ENCODE assay signal across 15 cellular contexts in the genomic region with DNA sequence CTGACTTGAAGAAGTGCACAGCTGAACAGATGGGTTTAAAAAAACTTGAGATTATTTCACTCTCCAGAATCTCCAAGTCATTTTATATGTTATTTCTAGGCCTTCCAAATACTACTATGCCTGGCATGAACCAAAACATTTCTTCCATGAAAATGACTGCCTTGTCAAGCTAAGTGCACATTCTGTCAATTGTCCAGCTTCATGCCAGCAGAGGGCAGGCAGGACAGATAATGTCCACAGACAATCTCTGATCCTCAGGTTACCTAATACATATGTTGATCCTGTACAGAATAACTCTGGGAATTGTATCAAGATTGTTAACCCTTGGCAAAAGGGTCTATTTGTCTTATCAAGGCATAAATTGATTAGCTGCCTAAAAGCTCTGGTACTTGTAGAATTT.
A peak's percentile ranks its signal among the peaks of the same experiment; 100 is the strongest.
DNase-seq lines count a peak whose midpoint lies in the region; ATAC-seq and TF ChIP-seq lines count a peak whose summit lies in the region.
"Had no signal": no experiment of that assay in that cellular context is flagged by ENCODE, and none has a peak within 500 bp of the region (broad histone marks: within the 10 kb centered on the region; RNA-seq: fewer than 3 reads in every experiment).

No MANE protein-coding gene starts in this region.

- H3K4me3 ChIP-seq in neural progenitor cell: no peak overlapping the region
- H3K4me3 ChIP-seq: heart right ventricle had no signal

- H3K4me1 ChIP-seq in neural progenitor cell: no peaks in the 10 kb centered on the region
- H3K4me1 ChIP-seq: heart right ventricle had no signal

- H3K4me2 ChIP-seq in neural progenitor cell: no peak overlapping the region

- H3K27me3 Mint-ChIP-seq in neural progenitor cell (ENCODE audit: insufficient read depth, low read depth): peaks cover 4% of the 10 kb centered on the region
- H3K27me3 Mint-ChIP-seq in activated naive CD4-positive, alpha-beta T cell treated with anti-CD3 and anti-CD28 coated beads, Interleukin-2, amount 10 ng/mL, durations not matched to agents 7 days and 5 days: no peaks in the 10 kb centered on the region
- H3K27me3 Mint-ChIP-seq: activated B cell treated with CpG ODN at 0.5 μM for 24 hours; CD4-positive, alpha-beta T cell; progenitor cell of endocrine pancreas had no signal

- H3K9me3 Mint-ChIP-seq in neural progenitor cell: peaks cover 5% of the 10 kb centered on the region
- H3K9me3 Mint-ChIP-seq in activated naive CD4-positive, alpha-beta T cell treated with anti-CD3 and anti-CD28 coated beads, Interleukin-2, amount 10 ng/mL, durations not matched to agents 7 days and 5 days: peaks cover 18% of the 10 kb centered on the region

- no peak for ATAC-seq in HG02970 (IDR thresholded peaks at IDR 0.05; ENCODE audit: low FRiP score, unreplicated experiment)
- no peak for ATAC-seq in HG02840 (IDR thresholded peaks at IDR 0.05; ENCODE audit: low FRiP score, unreplicated experiment)
- no peak for ATAC-seq in HG02678 (IDR thresholded peaks at IDR 0.05; ENCODE audit: unreplicated experiment)
- ATAC-seq: heart right ventricle had no signal

- H3K36me3 Mint-ChIP-seq in neural progenitor cell: no peaks in the 10 kb centered on the region
- no peaks in the 10 kb centered on the region for H3K36me3 Mint-ChIP-seq in activated naive CD4-positive, alpha-beta T cell treated with anti-CD3 and anti-CD28 coated beads, Interleukin-2, amount 10 ng/mL, durations not matched to agents 7 days and 5 days

- peak; percentile 28 for TF ChIP-seq CTCF in neural progenitor cell (IDR thresholded peaks at IDR 0.05)

- H3K79me2 ChIP-seq in neural progenitor cell (ENCODE audit: low read depth): no peaks in the 10 kb centered on the region

- H3K27ac ChIP-seq in neural progenitor cell: no peak overlapping the region
- H3K27ac ChIP-seq: heart right ventricle had no signal

- no peak overlapping the region for H3K9ac ChIP-seq in neural progenitor cell

- no peak overlapping the region for H2AFZ ChIP-seq in neural progenitor cell (replicated peaks)

- H3F3A ChIP-seq in neural progenitor cell (ENCODE audit: low read depth): no peaks in the 10 kb centered on the region

- H3K27me3 ChIP-seq in neural progenitor cell: no peaks in the 10 kb centered on the region
- H3K27me3 ChIP-seq: heart right ventricle had no signal

- no peak overlapping the region for H3K27ac Mint-ChIP-seq in neural progenitor cell
- no peak overlapping the region for H3K27ac Mint-ChIP-seq in activated naive CD4-positive, alpha-beta T cell treated with anti-CD3 and anti-CD28 coated beads, Interleukin-2, amount 10 ng/mL, durations not matched to agents 7 days and 5 days
- H3K27ac Mint-ChIP-seq: activated B cell treated with CpG ODN at 0.5 μM for 24 hours; CD4-positive, alpha-beta T cell; progenitor cell of endocrine pancreas had no signal

- no peaks in the 10 kb centered on the region for H3K4me1 Mint-ChIP-seq in neural progenitor cell
- H3K4me1 Mint-ChIP-seq in activated naive CD4-positive, alpha-beta T cell treated with anti-CD3 and anti-CD28 coated beads, Interleukin-2, amount 10 ng/mL, durations not matched to agents 7 days and 5 days: no peaks in the 10 kb centered on the region
- H3K4me1 Mint-ChIP-seq: activated B cell treated with CpG ODN at 0.5 μM for 24 hours had no signal

- CTCF ChIA-PET in activated naive CD4-positive, alpha-beta T cell treated with anti-CD3 and anti-CD28 coated beads, Interleukin-2, amount 10 ng/mL, durations not matched to agents 7 days and 5 days (lab: Charles Lee): interaction anchor here (2.1 kb wide), 1 partner anchor 13 kb away, joined by 7 read pairs; no protein-coding TSS in a partner anchor

- peak; percentile 7 for DNase-seq in DMS53 treated with DMSO at 0.1 percent for 48 hours (lab: John Stamatoyannopoulos, UW; ENCODE audit: unreplicated experiment)
- DNase-seq in LHCN-M2 (ENCODE audit: low read depth): peak; percentile 35
- DNase-seq in cerebellar cortex (ENCODE audit: low spot score): peak; percentile 15
- no peak for DNase-seq in neural progenitor cell (ENCODE audit: low spot score)
- no peak for DNase-seq in activated naive CD4-positive, alpha-beta T cell treated with anti-CD3 and anti-CD28 coated beads, Interleukin-2, amount 10 ng/mL, durations not matched to agents 7 days and 5 days
- DNase-seq: activated B cell treated with CpG ODN at 0.5 μM for 24 hours; activated naive CD4-positive, alpha-beta T cell; CD4-positive, alpha-beta T cell; heart right ventricle; NCI-H1092 treated with DMSO at 0.1 percent for 48 hours; NCI-H2227 treated with DMSO at 0.1 percent for 48 hours had no signal

- H3K9me3 ChIP-seq in neural progenitor cell (ENCODE audit: low read depth): no peaks in the 10 kb centered on the region

- no peaks in the 10 kb centered on the region for H4K20me1 ChIP-seq in neural progenitor cell (ENCODE audit: low read depth)

- no peak overlapping the region for H3K4me3 Mint-ChIP-seq in neural progenitor cell
- H3K4me3 Mint-ChIP-seq in activated naive CD4-positive, alpha-beta T cell treated with anti-CD3 and anti-CD28 coated beads, Interleukin-2, amount 10 ng/mL, durations not matched to agents 7 days and 5 days: no peak overlapping the region
- H3K4me3 Mint-ChIP-seq: activated B cell treated with CpG ODN at 0.5 μM for 24 hours; CD4-positive, alpha-beta T cell had no signal

- no peaks in the 10 kb centered on the region for H3K36me3 ChIP-seq in neural progenitor cell
- H3K36me3 ChIP-seq: heart right ventricle had no signal

Comparison
In these comparisons a context has a peak if more than half of its experiments do, and no peak if none do; other contexts are left out.
1. DNase-seq: peak in DMS53 treated with DMSO at 0.1 percent for 48 hours (single experiment), LHCN-M2 (single experiment) and cerebellar cortex (single experiment); none in neural progenitor cell (single experiment) and activated naive CD4-positive, alpha-beta T cell treated with anti-CD3 and anti-CD28 coated beads, Interleukin-2, amount 10 ng/mL, durations not matched to agents 7 days and 5 days (single experiment).